ENCODE assay signal across 24 cellular contexts in the genomic region with DNA sequence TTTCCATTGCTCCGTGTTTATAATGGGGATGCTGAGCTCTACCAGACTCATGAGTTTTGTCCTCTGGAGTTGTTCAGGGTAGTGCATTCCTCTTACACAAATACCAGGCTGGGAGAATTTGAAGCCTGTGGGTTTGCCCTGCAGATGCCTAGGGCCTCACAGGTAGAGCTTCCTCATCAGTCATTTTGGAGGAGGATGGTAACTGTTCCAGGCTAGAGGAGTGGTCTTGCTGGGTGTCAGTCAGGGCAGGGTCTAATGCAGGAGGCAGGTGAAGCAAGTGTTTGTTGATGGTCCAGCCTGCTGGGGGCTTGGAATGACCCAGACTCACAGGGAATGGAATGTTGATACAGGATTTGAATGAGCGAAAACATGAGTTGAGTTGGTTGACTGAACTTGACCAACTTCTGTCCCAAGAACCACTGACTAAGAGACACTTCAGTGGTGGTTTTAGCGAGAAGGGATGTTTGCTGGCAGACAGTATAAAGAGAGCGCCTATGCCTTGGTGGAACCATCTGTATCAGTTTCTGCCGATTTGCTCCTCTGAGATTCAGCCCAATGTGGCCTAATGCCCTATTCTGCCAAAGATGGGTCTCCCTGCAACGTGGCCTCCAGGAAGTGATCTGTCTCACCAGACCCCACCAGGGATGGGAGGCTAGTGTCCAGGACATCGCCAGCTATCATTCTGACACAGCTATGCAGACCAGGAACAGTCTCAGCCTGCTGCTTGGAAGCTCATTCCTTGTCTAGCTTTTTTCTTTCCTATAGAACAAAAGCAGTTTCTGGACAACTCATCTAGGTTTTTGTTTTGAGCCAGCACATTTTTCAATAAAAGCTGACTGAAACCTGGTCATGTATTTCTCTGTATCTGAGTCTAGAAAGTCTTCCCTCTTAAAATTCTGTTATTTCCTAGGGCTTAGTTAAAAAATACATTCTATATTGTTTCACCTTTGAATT. TPM values are rescaled to one million over a fixed set of nuclear protein-coding genes. Genes with fewer than 3 reads are reported as not detected.
DNase-seq lines count a peak whose midpoint lies in the region; ATAC-seq and TF ChIP-seq lines count a peak whose summit lies in the region.
"Had no signal": no experiment of that assay in that cellular context is flagged by ENCODE, and none has a peak within 500 bp of the region (broad histone marks: within the 10 kb centered on the region; RNA-seq: fewer than 3 reads in every experiment).

No MANE protein-coding gene starts in this region.

- ATAC-seq in foreskin keratinocyte = peak; percentile 42
- ATAC-seq: GM23338, upper lobe of right lung had no signal

- no peaks in the 10 kb centered on the region for H3K36me3 ChIP-seq in CD4-positive, alpha-beta memory T cell (ENCODE audit: insufficient read depth, low read length)
- H3K36me3 ChIP-seq: esophagus muscularis mucosa, left ventricle myocardium inferior, neural progenitor cell, SJSA1, upper lobe of right lung had no signal

- H3K4me3 ChIP-seq in CD4-positive, alpha-beta memory T cell (ENCODE audit: low read length in 2 of 2) = no peak overlapping the region
- H3K4me3 ChIP-seq: esophagus muscularis mucosa, GM23338, left ventricle myocardium inferior, neural progenitor cell, SJSA1, upper lobe of right lung had no signal

- no peaks in the 10 kb centered on the region for H3K27me3 ChIP-seq in foreskin keratinocyte
- no peaks in the 10 kb centered on the region for H3K27me3 ChIP-seq in CD4-positive, alpha-beta memory T cell (ENCODE audit: insufficient read depth, low read length)
- H3K27me3 ChIP-seq: neural progenitor cell, SJSA1, spleen, upper lobe of right lung had no signal

- no peak for DNase-seq in activated CD4-positive, alpha-beta T cell treated with anti-CD3 and anti-CD28 coated beads, Interleukin-2, amount 10 ng/mL, durations not matched to agents 7 days and 5 days
- DNase-seq in activated CD4-positive, alpha-beta T cell treated with anti-CD3 and anti-CD28 coated beads for 1 hour = no peak
- DNase-seq in CD14-positive monocyte (ENCODE audit: low spot score) = peak; percentile 26
- DNase-seq in activated CD4-positive, alpha-beta memory T cell treated with anti-CD3 and anti-CD28 coated beads for 36 hours = peak; percentile 61
- peak; percentile 60 to 82 for DNase-seq in foreskin keratinocyte
- no peak for DNase-seq in kidney glomerular epithelial cell (lab: John Stamatoyannopoulos, UW)
- no peak for DNase-seq in CD4-positive, alpha-beta memory T cell
- no peak for DNase-seq in T-helper 9 cell
- DNase-seq: activated B cell treated with CpG ODN at 0.5 μM for 24 hours; activated effector memory CD4-positive, alpha-beta T cell treated with Interleukin-2 at 50 U/mL for 16 hours; aorta; KBM-7; left ventricle myocardium inferior; NCI-H187; NCI-H2227 treated with DMSO at 0.1 percent for 48 hours; NCI-H82; spleen; upper lobe of right lung had no signal

- H3K9me3 ChIP-seq in CD4-positive, alpha-beta memory T cell (ENCODE audit: control insufficient read depth in 1 of 2, low read length in 2 of 2) = no peaks in the 10 kb centered on the region
- H3K9me3 ChIP-seq: esophagus muscularis mucosa, left ventricle myocardium inferior, SJSA1, spleen, upper lobe of right lung had no signal

- H3K9me3 Mint-ChIP-seq in activated CD4-positive, alpha-beta T cell treated with anti-CD3 and anti-CD28 coated beads, Interleukin-2, amount 10 ng/mL, durations not matched to agents 7 days and 5 days = no peaks in the 10 kb centered on the region
- no peaks in the 10 kb centered on the region for H3K9me3 Mint-ChIP-seq in CD14-positive monocyte
- H3K9me3 Mint-ChIP-seq in activated CD4-positive, alpha-beta memory T cell treated with anti-CD3 and anti-CD28 coated beads for 36 hours = no peaks in the 10 kb centered on the region
- H3K9me3 Mint-ChIP-seq in CD4-positive, alpha-beta memory T cell = no peaks in the 10 kb centered on the region
- H3K9me3 Mint-ChIP-seq: activated B cell treated with CpG ODN at 0.5 μM for 24 hours, GM23338, neural progenitor cell had no signal

- H3K27me3 Mint-ChIP-seq in activated CD4-positive, alpha-beta T cell treated with anti-CD3 and anti-CD28 coated beads, Interleukin-2, amount 10 ng/mL, durations not matched to agents 7 days and 5 days = no peaks in the 10 kb centered on the region
- peaks cover 0 to 2% (median 0%) of the 10 kb centered on the region in 3 donors for H3K27me3 Mint-ChIP-seq in CD14-positive monocyte (ENCODE audit: low read depth in 3 of 3)
- H3K27me3 Mint-ChIP-seq in activated CD4-positive, alpha-beta memory T cell treated with anti-CD3 and anti-CD28 coated beads for 36 hours = peaks cover 8% of the 10 kb centered on the region
- peaks cover 4 to 6% of the 10 kb centered on the region in 2 donors for H3K27me3 Mint-ChIP-seq in CD4-positive, alpha-beta memory T cell

- peaks cover 43% of the 10 kb centered on the region for H3K4me1 ChIP-seq in foreskin keratinocyte
- peaks cover 7% of the 10 kb centered on the region for H3K4me1 ChIP-seq in CD4-positive, alpha-beta memory T cell (ENCODE audit: insufficient read depth, low read length)
- H3K4me1 ChIP-seq: neural progenitor cell, SJSA1 had no signal

- no peak for TF ChIP-seq CTCF in CD14-positive monocyte (IDR thresholded peaks at IDR 0.05)
- TF ChIP-seq CTCF in foreskin keratinocyte (conservative IDR thresholded peaks at IDR 0.05) = no peak

- H3K27ac Mint-ChIP-seq in activated CD4-positive, alpha-beta T cell treated with anti-CD3 and anti-CD28 coated beads, Interleukin-2, amount 10 ng/mL, durations not matched to agents 7 days and 5 days = peak overlapping the region; percentile 38
- peak overlapping the region in 1 of 7 donors; percentile 28 for H3K27ac Mint-ChIP-seq in CD14-positive monocyte
- no peak overlapping the region for H3K27ac Mint-ChIP-seq in activated CD4-positive, alpha-beta memory T cell treated with anti-CD3 and anti-CD28 coated beads for 36 hours
- no peak overlapping the region for H3K27ac Mint-ChIP-seq in CD4-positive, alpha-beta memory T cell
- H3K27ac Mint-ChIP-seq: activated B cell treated with CpG ODN at 0.5 μM for 24 hours, GM23338, neural progenitor cell had no signal

- POLR2A ChIA-PET in activated CD4-positive, alpha-beta T cell treated with anti-CD3 and anti-CD28 coated beads, Interleukin-2, amount 10 ng/mL, durations not matched to agents 7 days and 5 days (lab: Charles Lee) = no interaction called here
- POLR2A ChIA-PET in activated CD4-positive, alpha-beta memory T cell treated with anti-CD3 and anti-CD28 coated beads for 36 hours (lab: Charles Lee) = interaction anchor here (0.7 to 4.1 kb wide), 17 partner anchors 11 to 366 kb away, joined by 3 to 28 read pairs (median 3); a partner anchor contains a TSS
- POLR2A ChIA-PET in CD4-positive, alpha-beta memory T cell (lab: Charles Lee; ENCODE audit: partially characterized antibody) = no interaction called here

- CTCF ChIA-PET in activated CD4-positive, alpha-beta T cell treated with anti-CD3 and anti-CD28 coated beads, Interleukin-2, amount 10 ng/mL, durations not matched to agents 7 days and 5 days (lab: Charles Lee) = interaction anchor here (0.5 to 3.2 kb wide), 10 partner anchors 11 to 448 kb away, joined by 3 to 12 read pairs (median 4); no protein-coding TSS in a partner anchor
- CTCF ChIA-PET in activated CD4-positive, alpha-beta memory T cell treated with anti-CD3 and anti-CD28 coated beads for 36 hours (lab: Charles Lee) = interaction anchor here (0.5 to 4.4 kb wide), 15 partner anchors 12 to 1392 kb away, joined by 3 to 46 read pairs (median 5); no protein-coding TSS in a partner anchor
- CTCF ChIA-PET in CD4-positive, alpha-beta memory T cell (lab: Charles Lee; ENCODE audit: partially characterized antibody) = interaction anchor here (1.6 to 2.5 kb wide), 2 partner anchors 117 to 239 kb away, joined by 4 to 9 read pairs; no protein-coding TSS in a partner anchor

- peak overlapping the region; percentile 97 for H3K27ac ChIP-seq in foreskin keratinocyte
- H3K27ac ChIP-seq in CD4-positive, alpha-beta memory T cell (ENCODE audit: low read depth, low read length) = no peak overlapping the region
- H3K27ac ChIP-seq: esophagus muscularis mucosa, left ventricle myocardium inferior, neural progenitor cell, SJSA1, upper lobe of right lung had no signal

- H3K4me3 Mint-ChIP-seq in activated CD4-positive, alpha-beta T cell treated with anti-CD3 and anti-CD28 coated beads, Interleukin-2, amount 10 ng/mL, durations not matched to agents 7 days and 5 days = no peak overlapping the region
- H3K4me3 Mint-ChIP-seq in CD14-positive monocyte = no peak overlapping the region
- peak overlapping the region; percentile 67 for H3K4me3 Mint-ChIP-seq in activated CD4-positive, alpha-beta memory T cell treated with anti-CD3 and anti-CD28 coated beads for 36 hours
- H3K4me3 Mint-ChIP-seq in CD4-positive, alpha-beta memory T cell = no peak overlapping the region
- H3K4me3 Mint-ChIP-seq: activated B cell treated with CpG ODN at 0.5 μM for 24 hours, GM23338, neural progenitor cell had no signal

- no peaks in the 10 kb centered on the region for H3K36me3 Mint-ChIP-seq in activated CD4-positive, alpha-beta T cell treated with anti-CD3 and anti-CD28 coated beads, Interleukin-2, amount 10 ng/mL, durations not matched to agents 7 days and 5 days (ENCODE audit: low read depth)
- peaks cover 2 to 5% of the 10 kb centered on the region in 2 donors for H3K36me3 Mint-ChIP-seq in CD14-positive monocyte
- peaks cover 4% of the 10 kb centered on the region for H3K36me3 Mint-ChIP-seq in activated CD4-positive, alpha-beta memory T cell treated with anti-CD3 and anti-CD28 coated beads for 36 hours
- no peaks in the 10 kb centered on the region for H3K36me3 Mint-ChIP-seq in CD4-positive, alpha-beta memory T cell
- H3K36me3 Mint-ChIP-seq: neural progenitor cell had no signal

- peaks cover 28% of the 10 kb centered on the region for H3K4me1 Mint-ChIP-seq in activated CD4-positive, alpha-beta T cell treated with anti-CD3 and anti-CD28 coated beads, Interleukin-2, amount 10 ng/mL, durations not matched to agents 7 days and 5 days
- H3K4me1 Mint-ChIP-seq in CD14-positive monocyte = peaks cover 10% of the 10 kb centered on the region
- peaks cover 36% of the 10 kb centered on the region for H3K4me1 Mint-ChIP-seq in activated CD4-positive, alpha-beta memory T cell treated with anti-CD3 and anti-CD28 coated beads for 36 hours (ENCODE audit: low read depth)
- peaks cover 0 to 5% (median 1%) of the 10 kb centered on the region in 4 donors for H3K4me1 Mint-ChIP-seq in CD4-positive, alpha-beta memory T cell
- H3K4me1 Mint-ChIP-seq: activated B cell treated with CpG ODN at 0.5 μM for 24 hours, GM23338, neural progenitor cell had no signal

- intact Hi-C loops in CD14-positive monocyte (cut with micrococcal nuclease) = no loop called here
- intact Hi-C loops in activated CD4-positive, alpha-beta memory T cell treated with anti-CD3 and anti-CD28 coated beads for 36 hours (cut with micrococcal nuclease) = loop anchor here (1.0 to 2.0 kb wide), 14 partner anchors 11 to 436 kb away; no protein-coding TSS in a partner anchor
- intact Hi-C loops in CD4-positive, alpha-beta memory T cell (cut with micrococcal nuclease) = no loop called here

RNA-seq across cellular contexts. Expression of a gene that starts 9.3 kb away (rescaled TPM):
- total RNA-seq in activated CD4-positive, alpha-beta T cell treated with anti-CD3 and anti-CD28 coated beads, Interleukin-2, amount 10 ng/mL, durations not matched to agents 7 days and 5 days = under 1 TPM; 0.50 to 0.52 TPM
- polyA plus RNA-seq in CD14-positive monocyte (10 to 100 TPM in 1 of 2 donors, 1 to 10 TPM in 1; 6.2 to 12.0 TPM), foreskin keratinocyte (36.6 and 44.6 TPM in 2 replicates)
- 10 to 100 TPM; 35.6 to 36.2 TPM for total RNA-seq in activated CD4-positive, alpha-beta memory T cell treated with anti-CD3 and anti-CD28 coated beads for 36 hours
- total RNA-seq in foreskin keratinocyte = 37.9 and 40.7 TPM in 2 replicates
- not detected for total RNA-seq in CD4-positive, alpha-beta memory T cell
- 1 to 10 TPM in 1 of 2 donors, under 1 TPM in 1; 0.61 to 2.1 TPM for polyA plus RNA-seq in CD4-positive, alpha-beta memory T cell
- total RNA-seq: activated B cell treated with CpG ODN at 0.5 μM for 24 hours; GM23338; SJSA1; T-helper 2 cell treated with Interferon-gamma antibody and Interleukin-4, amounts not matched to agents 100 ng/mL and 5 ng/mL, for 36 hours had no signal
- polyA plus RNA-seq: BJ, GM23338 had no signal

Comparison
In these comparisons a context has a peak if more than half of its experiments do, and no peak if none do; other contexts are left out.
1. DNase-seq: peak in CD14-positive monocyte (single experiment), activated CD4-positive, alpha-beta memory T cell treated with anti-CD3 and anti-CD28 coated beads for 36 hours (single experiment) and foreskin keratinocyte (2 of 2); none in activated CD4-positive, alpha-beta T cell treated with anti-CD3 and anti-CD28 coated beads, Interleukin-2, amount 10 ng/mL, durations not matched to agents 7 days and 5 days (single experiment), activated CD4-positive, alpha-beta T cell treated with anti-CD3 and anti-CD28 coated beads for 1 hour (single experiment), kidney glomerular epithelial cell (single experiment), CD4-positive, alpha-beta memory T cell (0 of 5) and T-helper 9 cell (single experiment).
2. RNA of a gene that starts 9.3 kb away (total RNA-seq): 37.9 to 40.7 TPM in foreskin keratinocyte and 35.6 to 36.2 TPM in activated CD4-positive, alpha-beta memory T cell treated with anti-CD3 and anti-CD28 coated beads for 36 hours; 0.50 to 0.52 TPM in activated CD4-positive, alpha-beta T cell treated with anti-CD3 and anti-CD28 coated beads, Interleukin-2, amount 10 ng/mL, durations not matched to agents 7 days and 5 days and not detected in CD4-positive, alpha-beta memory T cell; every median in the first group is over 10 times any median in the second.